Comparison of ENCODE assay signal across 8 cellular contexts in the genomic region with DNA sequence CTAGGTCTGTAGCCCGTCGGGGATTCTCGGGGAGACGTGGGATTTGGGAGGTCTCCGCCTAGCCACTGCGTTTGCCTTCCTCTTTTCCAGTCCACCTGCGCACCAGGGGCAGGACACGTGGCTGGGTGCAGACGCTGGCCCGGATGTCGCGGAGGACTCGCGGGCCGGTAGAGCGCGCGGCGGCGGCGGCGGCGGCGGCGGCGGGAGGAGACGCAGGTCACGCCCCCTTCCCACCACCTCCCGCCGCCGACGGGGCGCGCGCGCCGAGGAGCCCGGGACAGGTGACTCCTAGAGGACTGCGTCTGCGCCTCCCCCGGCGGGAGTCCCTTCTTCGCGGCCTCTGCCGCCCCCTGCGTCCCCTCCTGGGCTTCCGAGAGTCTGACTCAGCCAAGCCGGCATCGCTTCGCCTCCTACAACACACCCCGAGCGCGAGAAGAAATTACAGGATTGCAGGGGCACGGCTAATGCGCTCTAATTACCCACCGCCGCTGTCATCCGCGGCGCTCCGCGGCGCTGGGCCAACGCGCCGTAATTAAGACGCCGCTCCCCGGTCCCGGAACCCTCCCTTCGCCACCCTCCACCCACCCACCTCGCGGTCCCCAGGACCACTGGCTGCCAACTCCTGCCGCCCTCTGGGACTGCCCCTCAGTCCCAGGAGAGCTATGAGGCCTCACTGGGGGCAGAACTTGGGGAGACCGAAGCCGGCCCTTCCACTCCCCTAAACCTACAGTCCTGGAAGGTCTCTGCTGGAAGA.
A peak's percentile ranks its signal among the peaks of the same experiment; 100 is the strongest.
DNase-seq lines count a peak whose midpoint lies in the region; ATAC-seq and TF ChIP-seq lines count a peak whose summit lies in the region.

No MANE protein-coding gene starts in this region.

- TF ChIP-seq CTCF in colonic mucosa (IDR thresholded peaks at IDR 0.05) (no peak), lower lobe of right lung (IDR thresholded peaks at IDR 0.05) (no peak)

- H3K4me3 ChIP-seq in HUES64 (ENCODE audit: low read length) (peak overlapping the region; percentile 54), colonic mucosa (peak overlapping the region; percentile 28), lower lobe of right lung (peak overlapping the region; percentile 44)

- no peaks in the 10 kb centered on the region for H3K36me3 ChIP-seq in HUES64 (ENCODE audit: insufficient read depth, low read length)
- no peaks in the 10 kb centered on the region for H3K36me3 ChIP-seq in colonic mucosa
- H3K36me3 ChIP-seq in lower lobe of right lung: no peaks in the 10 kb centered on the region

- H3K27me3 ChIP-seq in HUES64 (ENCODE audit: insufficient read depth, low read length) (peaks cover 13% of the 10 kb centered on the region; the same call in 1 of the 2 replicates), colonic mucosa (no peaks in the 10 kb centered on the region), lower lobe of right lung (ENCODE audit: low read depth) (peaks cover 42% of the 10 kb centered on the region)

- peak; percentile 66 for DNase-seq in ELR (ENCODE audit: low read depth)
- peak; percentile 31 to 51 for DNase-seq in activated CD4-positive, alpha-beta T cell treated with anti-CD3 and anti-CD28 coated beads for 24 hours (ENCODE audit: low read depth in 2 of 2)
- peak; percentile 75 for DNase-seq in colonic mucosa
- peak; percentile 73 for DNase-seq in lower lobe of right lung
- DNase-seq in stimulated activated CD8-positive, alpha-beta memory T cell treated with anti-CD3 and anti-CD28 coated beads, Interleukin-12 subunit alpha, Interleukin-12 subunit beta, amount 100 ng/mL, for 1 hour (ENCODE audit: low read depth): peak; percentile 22

- H3K9ac ChIP-seq in HUES64 (ENCODE audit: low read depth, low read length) (peak overlapping the region; percentile 71; the same call in 1 of the 2 replicates), colonic mucosa (ENCODE audit: low read depth in 2 of 2, low read length in 2 of 2) (peak overlapping the region in 1 of 2 donors; percentile 30)

- H3K9me3 ChIP-seq in HUES64 (ENCODE audit: insufficient read depth, low read depth, low read length) (no peaks in the 10 kb centered on the region), colonic mucosa (no peaks in the 10 kb centered on the region), lower lobe of right lung (no peaks in the 10 kb centered on the region)

- WGBS in HUES64: under 1% methylated on average over 75 of the region's 76 CpGs

- ATAC-seq in lower lobe of right lung (peak; percentile 14 to 48), HG03025 (IDR thresholded peaks at IDR 0.05; ENCODE audit: low FRiP score, unreplicated experiment) (no peak), HG03196 (IDR thresholded peaks at IDR 0.05; ENCODE audit: unreplicated experiment) (no peak)

- intact Hi-C loops in colonic mucosa (cut with DNase I): loop anchor here (5.0 kb wide), 1 partner anchor 230 kb away; the partner anchor contains the start of gene VEGFA
- intact Hi-C loops in lower lobe of right lung (cut with DNase I): no loop called here

- peak overlapping the region; percentile 95 for H3K27ac ChIP-seq in HUES64 (ENCODE audit: low read depth, low read length)
- H3K27ac ChIP-seq in colonic mucosa: no peak overlapping the region
- peak overlapping the region; percentile 74 for H3K27ac ChIP-seq in lower lobe of right lung

- H3K4me1 ChIP-seq in HUES64 (ENCODE audit: insufficient read depth, low read length): peaks cover 45% of the 10 kb centered on the region
- peaks cover 4% of the 10 kb centered on the region for H3K4me1 ChIP-seq in colonic mucosa
- H3K4me1 ChIP-seq in lower lobe of right lung: peaks cover 14% of the 10 kb centered on the region

Comparison
In these comparisons a context has a peak if more than half of its experiments do, and no peak if none do; other contexts are left out.
1. DNase-seq: peak in every context shown above with its lines; median percentile 75 in colonic mucosa; 73 in lower lobe of right lung; 66 in ELR; 41 in activated CD4-positive, alpha-beta T cell treated with anti-CD3 and anti-CD28 coated beads for 24 hours; 22 in stimulated activated CD8-positive, alpha-beta memory T cell treated with anti-CD3 and anti-CD28 coated beads, Interleukin-12 subunit alpha, Interleukin-12 subunit beta, amount 100 ng/mL, for 1 hour.
2. ATAC-seq: peak in lower lobe of right lung (2 of 2); none in HG03025 (single experiment) and HG03196 (single experiment).
3. Peak in every context shown above with its lines, with median percentiles within 50 percentile points of each other: H3K4me3 ChIP-seq.